22 cellular contexts compared by ENCODE assay signal in the genomic region with DNA sequence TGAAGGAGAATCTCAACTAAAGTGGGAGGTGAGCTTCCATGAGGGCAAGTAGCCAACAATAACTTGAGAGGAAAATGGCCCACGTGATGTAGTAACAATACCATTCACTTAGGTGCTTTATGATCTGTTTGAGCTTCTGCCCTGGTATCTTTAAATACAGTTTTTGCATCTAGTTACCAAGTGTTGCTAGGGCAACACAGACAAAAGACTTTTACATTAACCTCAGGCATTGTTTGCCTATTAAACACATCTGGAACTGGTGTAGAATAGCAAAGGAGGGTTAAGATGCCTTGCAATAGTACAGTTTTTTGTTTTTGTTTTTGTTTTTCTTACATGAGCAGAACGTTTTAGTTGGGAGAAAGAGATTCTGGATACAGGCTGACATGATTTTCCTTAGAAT.
A peak's percentile ranks its signal among the peaks of the same experiment; 100 is the strongest.
DNase-seq lines count a peak whose midpoint lies in the region; ATAC-seq and TF ChIP-seq lines count a peak whose summit lies in the region.
"Had no signal": no experiment of that assay in that cellular context is flagged by ENCODE, and none has a peak within 500 bp of the region (broad histone marks: within the 10 kb centered on the region; RNA-seq: fewer than 3 reads in every experiment).

No MANE protein-coding gene starts in this region.

- DNase-seq in DMS79 treated with DMSO at 0.1 percent for 48 hours (lab: John Stamatoyannopoulos, UW) = peak; percentile 73
- DNase-seq in NCI-H146 treated with DMSO at 0.1 percent for 48 hours (lab: John Stamatoyannopoulos, UW; ENCODE audit: unreplicated experiment) = peak; percentile 86
- DNase-seq in NCI-H748 (lab: John Stamatoyannopoulos, UW; ENCODE audit: unreplicated experiment) = peak; percentile 96
- DNase-seq in kidney glomerular epithelial cell (lab: John Stamatoyannopoulos, UW) = peak; percentile 50
- no peak for DNase-seq in substantia nigra (lab: John Stamatoyannopoulos, UW)
- DNase-seq in HFFc6 = no peak
- DNase-seq: activated CD4-positive, alpha-beta memory T cell treated with anti-CD3 and anti-CD28 coated beads, Interleukin-2, amount 10 ng/mL, durations not matched to agents 7 days and 5 days; activated CD4-positive, CD25-positive, alpha-beta regulatory T cell; activated effector memory CD4-positive, alpha-beta T cell treated with anti-CD3 and anti-CD28 coated beads, Interleukin-2, amount 50 U/mL, for 16 hours; activated T-cell treated with anti-CD3 and anti-CD28 coated beads for 4 hours; CD4-positive, alpha-beta memory T cell; Karpas-422; mammary epithelial cell; NCI-H1048; NCI-H524 treated with DMSO at 0.1 percent for 48 hours; psoas muscle; stimulated activated CD4-positive, alpha-beta T cell treated with anti-CD3 and anti-CD28 coated beads, Interleukin-1b, Interleukin-23, amount 100 ng/mL, for 48 hours; SW 1271 had no signal

- ATAC-seq in GM19351 (IDR thresholded peaks at IDR 0.05; ENCODE audit: unreplicated experiment) = no peak
- ATAC-seq: psoas muscle, Right ventricle myocardium inferior had no signal

- no peaks in the 10 kb centered on the region for H3K4me1 Mint-ChIP-seq in HFFc6 (ENCODE audit: low read depth)
- H3K4me1 Mint-ChIP-seq: activated CD4-positive, alpha-beta memory T cell treated with anti-CD3 and anti-CD28 coated beads, Interleukin-2, amount 10 ng/mL, durations not matched to agents 7 days and 5 days; CD4-positive, alpha-beta memory T cell had no signal

- H3K4me3 Mint-ChIP-seq in HFFc6 = no peak overlapping the region
- H3K4me3 Mint-ChIP-seq: activated CD4-positive, alpha-beta memory T cell treated with anti-CD3 and anti-CD28 coated beads, Interleukin-2, amount 10 ng/mL, durations not matched to agents 7 days and 5 days; brain; CD4-positive, alpha-beta memory T cell had no signal

- H3K9me3 Mint-ChIP-seq in HFFc6 = no peaks in the 10 kb centered on the region
- H3K9me3 Mint-ChIP-seq: activated CD4-positive, alpha-beta memory T cell treated with anti-CD3 and anti-CD28 coated beads, Interleukin-2, amount 10 ng/mL, durations not matched to agents 7 days and 5 days; brain had no signal

- H3K36me3 Mint-ChIP-seq in HFFc6 (ENCODE audit: low read depth) = no peaks in the 10 kb centered on the region
- H3K36me3 Mint-ChIP-seq: brain had no signal

- TF ChIP-seq CTCF in HFFc6 (IDR thresholded peaks at IDR 0.05) = no peak

- no peak overlapping the region for H3K27ac Mint-ChIP-seq in HFFc6
- H3K27ac Mint-ChIP-seq: activated CD4-positive, alpha-beta memory T cell treated with anti-CD3 and anti-CD28 coated beads, Interleukin-2, amount 10 ng/mL, durations not matched to agents 7 days and 5 days; CD4-positive, alpha-beta memory T cell had no signal

- no peaks in the 10 kb centered on the region; the same call in none of the 2 replicates for H3K27me3 Mint-ChIP-seq in HFFc6 (ENCODE audit: insufficient read depth)
- H3K27me3 Mint-ChIP-seq: activated CD4-positive, alpha-beta memory T cell treated with anti-CD3 and anti-CD28 coated beads, Interleukin-2, amount 10 ng/mL, durations not matched to agents 7 days and 5 days; brain; CD4-positive, alpha-beta memory T cell had no signal

- no peak overlapping the region for H3K27ac ChIP-seq in substantia nigra (ENCODE audit: low read depth, low read length, poor library complexity, severe bottlenecking)
- H3K27ac ChIP-seq: neutrophil, psoas muscle had no signal

Comparison
In these comparisons a context has a peak if more than half of its experiments do, and no peak if none do; other contexts are left out.
1. DNase-seq: peak in DMS79 treated with DMSO at 0.1 percent for 48 hours (single experiment), NCI-H146 treated with DMSO at 0.1 percent for 48 hours (single experiment), NCI-H748 (single experiment) and kidney glomerular epithelial cell (single experiment); none in substantia nigra (0 of 49) and HFFc6 (single experiment).